ENCODE assay signal across 8 cellular contexts in the genomic region with DNA sequence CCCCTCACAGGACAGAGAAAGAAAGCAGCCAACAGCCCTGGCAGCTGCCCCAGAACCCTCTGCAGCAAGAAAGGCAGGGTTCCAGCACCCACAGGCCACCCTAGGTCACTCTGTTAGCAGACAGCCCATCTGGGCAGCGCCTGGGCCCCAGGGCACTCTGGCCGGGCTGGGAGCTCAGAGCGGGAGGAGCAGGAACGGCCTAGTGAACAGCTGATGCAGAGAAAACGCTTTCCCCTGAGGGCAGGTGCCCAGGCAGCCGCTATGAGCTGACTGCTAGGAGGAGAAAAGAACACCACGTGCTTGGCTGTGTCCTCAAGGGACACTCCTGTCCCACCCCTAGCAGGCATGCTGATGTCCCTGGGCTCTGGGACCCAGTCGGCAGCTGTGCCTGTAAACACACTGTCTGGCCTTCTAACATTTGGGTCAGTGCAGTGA. TPM values are rescaled to one million over a fixed set of nuclear protein-coding genes. Genes with fewer than 3 reads are reported as not detected.
DNase-seq lines count a peak whose midpoint lies in the region; ATAC-seq and TF ChIP-seq lines count a peak whose summit lies in the region.

No MANE protein-coding gene starts in this region.

- DNase-seq in NCI-H2196 (lab: John Stamatoyannopoulos, UW; ENCODE audit: unreplicated experiment) (peak; percentile 16), NCI-H2196 treated with DMSO at 0.1 percent for 48 hours (lab: John Stamatoyannopoulos, UW; ENCODE audit: unreplicated experiment) (no peak), left ventricle myocardium superior (peak; percentile 81)
- no peak for DNase-seq in stimulated activated effector memory CD8-positive, alpha-beta T cell treated with anti-CD3 and anti-CD28 coated beads, Interleukin-12 subunit alpha, Interleukin-12 subunit beta, amount 100 ng/mL, for 72 hours (ENCODE audit: low spot score in 2 of 2)
- no peak for DNase-seq in activated CD4-positive, alpha-beta T cell treated with anti-CD3 and anti-CD28 coated beads for 1 hour

- peaks cover 82% of the 10 kb centered on the region for H3K4me1 Mint-ChIP-seq in stimulated activated effector memory CD8-positive, alpha-beta T cell treated with anti-CD3 and anti-CD28 coated beads, Interleukin-12 subunit alpha, Interleukin-12 subunit beta, amount 100 ng/mL, for 72 hours

- H3K9me3 Mint-ChIP-seq in stimulated activated effector memory CD8-positive, alpha-beta T cell treated with anti-CD3 and anti-CD28 coated beads, Interleukin-12 subunit alpha, Interleukin-12 subunit beta, amount 100 ng/mL, for 72 hours: no peaks in the 10 kb centered on the region

- ATAC-seq in SK-N-SH treated with all-trans-retinoic acid at 6 μM for 48 hours: peak; percentile 26
- peak; percentile 73 for ATAC-seq in left ventricle myocardium superior
- ATAC-seq in stimulated activated effector memory CD8-positive, alpha-beta T cell treated with anti-CD3 and anti-CD28 coated beads, Interleukin-12 subunit alpha, Interleukin-12 subunit beta, amount 100 ng/mL, for 72 hours: no peak
- no peak for ATAC-seq in GM21367 (IDR thresholded peaks at IDR 0.05; ENCODE audit: unreplicated experiment)
- no peak for ATAC-seq in GM18907 (IDR thresholded peaks at IDR 0.05; ENCODE audit: unreplicated experiment)

- H3K27ac Mint-ChIP-seq in stimulated activated effector memory CD8-positive, alpha-beta T cell treated with anti-CD3 and anti-CD28 coated beads, Interleukin-12 subunit alpha, Interleukin-12 subunit beta, amount 100 ng/mL, for 72 hours: peak overlapping the region; percentile 90

- H3K4me3 Mint-ChIP-seq in stimulated activated effector memory CD8-positive, alpha-beta T cell treated with anti-CD3 and anti-CD28 coated beads, Interleukin-12 subunit alpha, Interleukin-12 subunit beta, amount 100 ng/mL, for 72 hours: peak overlapping the region; percentile 73

- intact Hi-C loops in left ventricle myocardium superior (cut with micrococcal nuclease): no loop called here

- H3K36me3 Mint-ChIP-seq in stimulated activated effector memory CD8-positive, alpha-beta T cell treated with anti-CD3 and anti-CD28 coated beads, Interleukin-12 subunit alpha, Interleukin-12 subunit beta, amount 100 ng/mL, for 72 hours: peaks cover 82% of the 10 kb centered on the region

TF ChIP-seq in SK-N-SH treated with all-trans-retinoic acid at 6 μM for 48 hours, 23 proteins besides CTCF, POLR2A, EP300 and RAD21:
- TF ChIP-seq SNAI2 (CRISPR knock-in tag; IDR thresholded peaks at IDR 0.05) (no peak), RARB (CRISPR knock-in tag; IDR thresholded peaks at IDR 0.05) (no peak), TCF4 (CRISPR knock-in tag; IDR thresholded peaks at IDR 0.05; ENCODE audit: borderline replicate concordance) (no peak), ISL1 (CRISPR knock-in tag; IDR thresholded peaks at IDR 0.05) (no peak), ESRRG (CRISPR knock-in tag; IDR thresholded peaks at IDR 0.05) (no peak), CSDC2 (CRISPR knock-in tag; IDR thresholded peaks at IDR 0.05) (no peak), OSR1 (CRISPR knock-in tag; IDR thresholded peaks at IDR 0.05) (no peak), ZNF8 (CRISPR knock-in tag; IDR thresholded peaks at IDR 0.05) (no peak), ZNF70 (CRISPR knock-in tag; IDR thresholded peaks at IDR 0.05) (no peak), GLIS3 (CRISPR knock-in tag; IDR thresholded peaks at IDR 0.05) (no peak), PPARA (CRISPR knock-in tag; IDR thresholded peaks at IDR 0.05; ENCODE audit: borderline replicate concordance) (no peak), ZC3H10 (CRISPR knock-in tag; IDR thresholded peaks at IDR 0.05) (no peak), ZFP3 (CRISPR knock-in tag; IDR thresholded peaks at IDR 0.05) (no peak), BACH2 (CRISPR knock-in tag; IDR thresholded peaks at IDR 0.05; ENCODE audit: borderline replicate concordance) (no peak)
- TF ChIP-seq, protein P1, sequence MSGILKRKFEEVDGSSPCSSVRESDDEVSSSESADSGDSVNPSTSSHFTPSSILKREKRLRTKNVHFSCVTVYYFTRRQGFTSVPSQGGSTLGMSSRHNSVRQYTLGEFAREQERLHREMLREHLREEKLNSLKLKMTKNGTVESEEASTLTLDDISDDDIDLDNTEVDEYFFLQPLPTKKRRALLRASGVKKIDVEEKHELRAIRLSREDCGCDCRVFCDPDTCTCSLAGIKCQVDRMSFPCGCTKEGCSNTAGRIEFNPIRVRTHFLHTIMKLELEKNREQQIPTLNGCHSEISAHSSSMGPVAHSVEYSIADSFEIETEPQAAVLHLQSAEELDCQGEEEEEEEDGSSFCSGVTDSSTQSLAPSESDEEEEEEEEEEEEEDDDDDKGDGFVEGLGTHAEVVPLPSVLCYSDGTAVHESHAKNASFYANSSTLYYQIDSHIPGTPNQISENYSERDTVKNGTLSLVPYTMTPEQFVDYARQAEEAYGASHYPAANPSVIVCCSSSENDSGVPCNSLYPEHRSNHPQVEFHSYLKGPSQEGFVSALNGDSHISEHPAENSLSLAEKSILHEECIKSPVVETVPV (CRISPR knock-in tag; IDR thresholded peaks at IDR 0.05): no peak
- TF ChIP-seq, protein P2, sequence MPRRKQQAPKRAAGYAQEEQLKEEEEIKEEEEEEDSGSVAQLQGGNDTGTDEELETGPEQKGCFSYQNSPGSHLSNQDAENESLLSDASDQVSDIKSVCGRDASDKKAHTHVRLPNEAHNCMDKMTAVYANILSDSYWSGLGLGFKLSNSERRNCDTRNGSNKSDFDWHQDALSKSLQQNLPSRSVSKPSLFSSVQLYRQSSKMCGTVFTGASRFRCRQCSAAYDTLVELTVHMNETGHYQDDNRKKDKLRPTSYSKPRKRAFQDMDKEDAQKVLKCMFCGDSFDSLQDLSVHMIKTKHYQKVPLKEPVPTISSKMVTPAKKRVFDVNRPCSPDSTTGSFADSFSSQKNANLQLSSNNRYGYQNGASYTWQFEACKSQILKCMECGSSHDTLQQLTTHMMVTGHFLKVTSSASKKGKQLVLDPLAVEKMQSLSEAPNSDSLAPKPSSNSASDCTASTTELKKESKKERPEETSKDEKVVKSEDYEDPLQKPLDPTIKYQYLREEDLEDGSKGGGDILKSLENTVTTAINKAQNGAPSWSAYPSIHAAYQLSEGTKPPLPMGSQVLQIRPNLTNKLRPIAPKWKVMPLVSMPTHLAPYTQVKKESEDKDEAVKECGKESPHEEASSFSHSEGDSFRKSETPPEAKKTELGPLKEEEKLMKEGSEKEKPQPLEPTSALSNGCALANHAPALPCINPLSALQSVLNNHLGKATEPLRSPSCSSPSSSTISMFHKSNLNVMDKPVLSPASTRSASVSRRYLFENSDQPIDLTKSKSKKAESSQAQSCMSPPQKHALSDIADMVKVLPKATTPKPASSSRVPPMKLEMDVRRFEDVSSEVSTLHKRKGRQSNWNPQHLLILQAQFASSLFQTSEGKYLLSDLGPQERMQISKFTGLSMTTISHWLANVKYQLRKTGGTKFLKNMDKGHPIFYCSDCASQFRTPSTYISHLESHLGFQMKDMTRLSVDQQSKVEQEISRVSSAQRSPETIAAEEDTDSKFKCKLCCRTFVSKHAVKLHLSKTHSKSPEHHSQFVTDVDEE (CRISPR knock-in tag; IDR thresholded peaks at IDR 0.05): no peak
- TF ChIP-seq, protein P3, sequence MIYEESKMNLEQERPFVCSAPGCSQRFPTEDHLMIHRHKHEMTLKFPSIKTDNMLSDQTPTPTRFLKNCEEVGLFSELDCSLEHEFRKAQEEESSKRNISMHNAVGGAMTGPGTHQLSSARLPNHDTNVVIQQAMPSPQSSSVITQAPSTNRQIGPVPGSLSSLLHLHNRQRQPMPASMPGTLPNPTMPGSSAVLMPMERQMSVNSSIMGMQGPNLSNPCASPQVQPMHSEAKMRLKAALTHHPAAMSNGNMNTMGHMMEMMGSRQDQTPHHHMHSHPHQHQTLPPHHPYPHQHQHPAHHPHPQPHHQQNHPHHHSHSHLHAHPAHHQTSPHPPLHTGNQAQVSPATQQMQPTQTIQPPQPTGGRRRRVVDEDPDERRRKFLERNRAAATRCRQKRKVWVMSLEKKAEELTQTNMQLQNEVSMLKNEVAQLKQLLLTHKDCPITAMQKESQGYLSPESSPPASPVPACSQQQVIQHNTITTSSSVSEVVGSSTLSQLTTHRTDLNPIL (CRISPR knock-in tag; IDR thresholded peaks at IDR 0.05; ENCODE audit: low read depth): no peak
- TF ChIP-seq, protein P4, sequence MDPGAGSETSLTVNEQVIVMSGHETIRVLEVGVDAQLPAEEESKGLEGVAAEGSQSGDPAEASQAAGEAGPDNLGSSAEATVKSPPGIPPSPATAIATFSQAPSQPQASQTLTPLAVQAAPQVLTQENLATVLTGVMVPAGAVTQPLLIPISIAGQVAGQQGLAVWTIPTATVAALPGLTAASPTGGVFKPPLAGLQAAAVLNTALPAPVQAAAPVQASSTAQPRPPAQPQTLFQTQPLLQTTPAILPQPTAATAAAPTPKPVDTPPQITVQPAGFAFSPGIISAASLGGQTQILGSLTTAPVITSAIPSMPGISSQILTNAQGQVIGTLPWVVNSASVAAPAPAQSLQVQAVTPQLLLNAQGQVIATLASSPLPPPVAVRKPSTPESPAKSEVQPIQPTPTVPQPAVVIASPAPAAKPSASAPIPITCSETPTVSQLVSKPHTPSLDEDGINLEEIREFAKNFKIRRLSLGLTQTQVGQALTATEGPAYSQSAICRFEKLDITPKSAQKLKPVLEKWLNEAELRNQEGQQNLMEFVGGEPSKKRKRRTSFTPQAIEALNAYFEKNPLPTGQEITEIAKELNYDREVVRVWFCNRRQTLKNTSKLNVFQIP (CRISPR knock-in tag; IDR thresholded peaks at IDR 0.05; ENCODE audit: borderline replicate concordance, low read depth): no peak

RNA-seq across cellular contexts. Expression of a gene that starts 6.6 kb away (rescaled TPM):
- 33.1 TPM for total RNA-seq in left ventricle myocardium superior

RNA-seq across cellular contexts. Expression of a gene that starts 49.2 kb away (rescaled TPM):
- total RNA-seq in left ventricle myocardium superior: 6.2 TPM

RNA-seq across cellular contexts. Expression of a gene that starts 52.7 kb away (rescaled TPM):
- total RNA-seq in left ventricle myocardium superior: 7.2 TPM

Comparison
In these comparisons a context has a peak if more than half of its experiments do, and no peak if none do; other contexts are left out.
1. DNase-seq: peak in NCI-H2196 (single experiment) and left ventricle myocardium superior (single experiment); none in NCI-H2196 treated with DMSO at 0.1 percent for 48 hours (single experiment), stimulated activated effector memory CD8-positive, alpha-beta T cell treated with anti-CD3 and anti-CD28 coated beads, Interleukin-12 subunit alpha, Interleukin-12 subunit beta, amount 100 ng/mL, for 72 hours (0 of 2) and activated CD4-positive, alpha-beta T cell treated with anti-CD3 and anti-CD28 coated beads for 1 hour (single experiment).
2. ATAC-seq: peak in SK-N-SH treated with all-trans-retinoic acid at 6 μM for 48 hours (single experiment) and left ventricle myocardium superior (single experiment); none in stimulated activated effector memory CD8-positive, alpha-beta T cell treated with anti-CD3 and anti-CD28 coated beads, Interleukin-12 subunit alpha, Interleukin-12 subunit beta, amount 100 ng/mL, for 72 hours (single experiment), GM21367 (single experiment) and GM18907 (single experiment).